8 cellular contexts compared by ENCODE assay signal in the genomic region with DNA sequence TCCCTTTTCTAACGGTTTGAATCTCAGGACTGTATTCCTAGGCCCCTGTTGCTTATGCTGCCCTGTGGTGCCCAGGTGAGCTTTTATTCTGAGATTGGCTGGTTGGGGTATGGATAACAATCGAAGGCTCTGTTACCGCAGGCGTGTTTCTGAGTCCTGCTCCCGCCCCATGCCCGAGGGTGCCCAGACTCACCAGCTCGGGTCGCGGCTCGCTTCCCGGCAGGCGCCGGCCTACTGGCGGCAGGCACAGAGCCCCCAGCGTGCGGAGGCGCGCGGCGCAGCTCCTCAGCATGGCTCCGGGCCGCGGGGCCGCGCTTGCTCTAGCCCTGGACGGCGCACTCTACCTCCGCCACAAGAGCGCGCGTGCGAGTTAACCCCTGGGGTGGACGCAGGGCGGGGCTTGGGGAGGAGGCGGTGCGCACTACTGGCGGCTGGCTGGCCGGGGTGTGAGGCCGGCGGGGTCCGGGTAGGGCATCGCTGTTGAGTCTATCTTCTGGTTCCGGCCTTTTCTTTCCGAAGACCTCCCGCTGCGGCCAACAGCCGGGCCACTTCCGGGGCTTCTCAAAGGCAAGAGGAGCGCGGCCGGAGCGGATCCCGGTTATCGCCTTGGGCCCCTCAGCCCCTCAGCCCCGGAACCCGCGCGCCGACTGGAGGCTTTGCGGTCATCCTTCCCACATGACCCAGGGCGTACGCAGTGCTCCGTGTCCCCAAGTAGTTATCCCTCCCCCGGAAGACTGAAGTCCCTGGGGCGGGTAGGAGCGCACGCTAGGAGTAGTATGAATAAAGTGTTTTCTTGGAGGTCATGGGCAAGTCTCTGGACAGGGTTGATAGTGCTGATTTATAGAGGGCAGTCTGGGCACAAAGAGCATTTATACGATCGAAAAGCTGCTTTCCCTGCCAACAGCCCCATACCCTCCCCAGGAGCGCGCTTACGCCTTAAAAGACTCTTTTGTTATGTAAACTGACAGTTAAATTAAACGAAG. TPM values are rescaled to one million over a fixed set of nuclear protein-coding genes. Genes with fewer than 3 reads are reported as not detected.
DNase-seq lines count a peak whose midpoint lies in the region; ATAC-seq and TF ChIP-seq lines count a peak whose summit lies in the region.

Gene THEM4 (minus strand): TSS at position 345 of the 983 bp plus-strand sequence. CDS start 53 bp downstream, at position 292.

- H3K4me3 Mint-ChIP-seq in activated CD4-positive, alpha-beta memory T cell treated with anti-CD3 and anti-CD28 coated beads for 36 hours = peak within 1 kb of the TSS; percentile 78

- peaks cover 29% of the 10 kb centered on the region for H3K36me3 Mint-ChIP-seq in activated CD4-positive, alpha-beta memory T cell treated with anti-CD3 and anti-CD28 coated beads for 36 hours

- no peaks in the 10 kb centered on the region for H3K27me3 Mint-ChIP-seq in activated CD4-positive, alpha-beta memory T cell treated with anti-CD3 and anti-CD28 coated beads for 36 hours

- TF ChIP-seq POLR2A in lower leg skin (IDR thresholded peaks at IDR 0.05) = no peak

- H3K4me3 ChIP-seq in dorsolateral prefrontal cortex (peak within 1 kb of the TSS; percentile 55 to 93 (median 78)), lower leg skin (ENCODE audit: low read depth, poor library complexity, severe bottlenecking) (peak within 1 kb of the TSS; percentile 60)

- DNase-seq in AG08395 (ENCODE audit: low spot score) (peak; percentile 99), NCI-H748 treated with DMSO at 0.1 percent for 48 hours (lab: John Stamatoyannopoulos, UW) (peak; percentile 65), dorsolateral prefrontal cortex (peak; percentile 87 to 98 (median 94)), lower leg skin (ENCODE audit: low spot score in 2 of 2) (peak; percentile 95 to 99)
- peak; percentile 98 for DNase-seq in activated CD4-positive, alpha-beta memory T cell treated with anti-CD3 and anti-CD28 coated beads for 36 hours
- DNase-seq in stimulated activated CD4-positive, alpha-beta T cell treated with anti-CD3 and anti-CD28 coated beads, Interleukin-4, amount 100 ng/mL, for 4 hours = peak; percentile 89 to 96

- peaks cover 37% of the 10 kb centered on the region for H3K4me1 Mint-ChIP-seq in activated CD4-positive, alpha-beta memory T cell treated with anti-CD3 and anti-CD28 coated beads for 36 hours (ENCODE audit: low read depth)

- POLR2A ChIA-PET in activated CD4-positive, alpha-beta memory T cell treated with anti-CD3 and anti-CD28 coated beads for 36 hours (lab: Charles Lee) = interaction anchor here (0.6 to 2.0 kb wide), 14 partner anchors 11 to 147 kb away, joined by 3 to 8 read pairs (median 3); partner anchors contain the start of genes C2CD4D and MRPL9

- peaks cover 21% of the 10 kb centered on the region for H3K9me3 Mint-ChIP-seq in activated CD4-positive, alpha-beta memory T cell treated with anti-CD3 and anti-CD28 coated beads for 36 hours

- intact Hi-C loops in activated CD4-positive, alpha-beta memory T cell treated with anti-CD3 and anti-CD28 coated beads for 36 hours (cut with micrococcal nuclease) = no loop called here
- intact Hi-C loops in dorsolateral prefrontal cortex (cut with DNase I) = loop anchor here in 1 of 2 donors (2.0 kb wide), 1 partner anchor 71 kb away; the partner anchor contains the start of gene C2CD4D
- intact Hi-C loops in lower leg skin (cut with DNase I; ENCODE audit: low total_unique reads) = no loop called here

- peak within 1 kb of the TSS; percentile 40 to 92 (median 80) for H3K27ac ChIP-seq in dorsolateral prefrontal cortex

- peak; percentile 98 for ATAC-seq in GM18909 (IDR thresholded peaks at IDR 0.05; ENCODE audit: poor library complexity, unreplicated experiment)
- ATAC-seq in HG03159 (IDR thresholded peaks at IDR 0.05; ENCODE audit: unreplicated experiment) = peak; percentile 98

- no peaks in the 10 kb centered on the region for H3K27me3 ChIP-seq in dorsolateral prefrontal cortex

- peak within 1 kb of the TSS; percentile 89 for H3K27ac Mint-ChIP-seq in activated CD4-positive, alpha-beta memory T cell treated with anti-CD3 and anti-CD28 coated beads for 36 hours

- CTCF ChIA-PET in activated CD4-positive, alpha-beta memory T cell treated with anti-CD3 and anti-CD28 coated beads for 36 hours (lab: Charles Lee) = interaction anchor here (1.0 to 2.3 kb wide), 9 partner anchors 12 to 125 kb away, joined by 3 to 15 read pairs (median 3); no protein-coding TSS in a partner anchor

- peak in 51 of 56 donors; percentile 7 to 72 (median 46) for TF ChIP-seq CTCF in dorsolateral prefrontal cortex (IDR thresholded peaks at IDR 0.05 in 54 of 56, conservative IDR thresholded peaks at IDR 0.05 in 2 of 56; ENCODE audit: low read depth in 1 of 56, partially characterized antibody in 56 of 56)
- TF ChIP-seq CTCF in lower leg skin (IDR thresholded peaks at IDR 0.05) = no peak

- 2 to 5% methylated on average over 28 to 47 of the region's 73 CpGs for WGBS in lower leg skin, 2 donors

RNA-seq across cellular contexts. Expression of gene THEM4, which starts in this region (rescaled TPM):
- total RNA-seq in activated CD4-positive, alpha-beta memory T cell treated with anti-CD3 and anti-CD28 coated beads for 36 hours = 10 to 100 TPM; 19.6 to 24.9 TPM
- total RNA-seq in dorsolateral prefrontal cortex (10 to 100 TPM; 13.3 to 34.9 (median 24.2) TPM), lower leg skin (10 to 100 TPM in 1 of 4 donors, 1 to 10 TPM in 3; 5.1 to 15.3 (median 7.0) TPM)

Comparison
In these comparisons a context has a peak if more than half of its experiments do, and no peak if none do; other contexts are left out.
1. Peak in every context shown above with its lines: DNase-seq, ATAC-seq, H3K4me3 ChIP-seq and H3K27ac ChIP-seq.
2. CTCF ChIP-seq: peak in dorsolateral prefrontal cortex (51 of 56); none in lower leg skin (0 of 3).